ENCODE assay signal across 22 cellular contexts in the genomic region with DNA sequence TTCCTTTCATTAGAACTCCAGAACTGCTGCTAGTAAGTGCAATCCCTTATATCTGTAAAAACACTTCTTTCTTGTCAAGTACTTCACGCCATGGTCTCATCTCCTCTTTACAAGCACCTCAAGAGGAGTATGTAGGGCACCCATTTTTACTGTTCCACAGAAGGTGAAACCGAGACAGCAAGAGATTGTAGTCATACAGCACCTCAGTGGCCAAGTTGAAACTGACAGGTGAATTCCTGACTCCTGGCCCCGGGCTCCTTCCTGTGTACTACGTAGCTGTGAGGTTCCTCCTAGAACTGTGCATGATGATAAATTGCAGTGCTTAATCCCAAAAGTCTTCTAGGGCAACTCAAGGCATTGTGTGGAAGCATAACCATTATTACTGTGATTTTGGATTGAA.
"Had no signal": no experiment of that assay in that cellular context is flagged by ENCODE, and none has a peak within 500 bp of the region (broad histone marks: within the 10 kb centered on the region; RNA-seq: fewer than 3 reads in every experiment).

No MANE protein-coding gene starts in this region.

- ATAC-seq: activated naive CD4-positive, alpha-beta T cell treated with anti-CD3 and anti-CD28 coated beads, Interleukin-2, amount 50 U/mL, for 72 hours; lower lobe of right lung; natural killer cell treated with Interleukin-12 subunit alpha and Interleukin-12 subunit beta and Interleukin-15 and Interleukin-18, amount 100 ng/mL, for 72 hours; sciatic nerve; stimulated activated effector memory CD8-positive, alpha-beta T cell treated with anti-CD3 and anti-CD28 coated beads, Interleukin-12 subunit alpha, Interleukin-12 subunit beta, amount 100 ng/mL, for 72 hours had no signal

- DNase-seq: activated CD4-positive, alpha-beta T cell treated with anti-CD3 and anti-CD28 coated beads, Interleukin-2, amount 50 U/mL, for 4 hours; activated gamma-delta T cell treated with Interleukin-2 at 50 U/mL for 16 hours; activated T-cell treated with anti-CD3 and anti-CD28 coated beads for 4 hours; adrenal gland; cerebellar nuclear complex; effector CD4-positive, alpha-beta T cell; hypothalamus; lower lobe of right lung; stimulated activated CD4-positive, alpha-beta T cell treated with anti-CD3 and anti-CD28 coated beads, Interleukin-4, amount 100 ng/mL, for 24 hours; upper lobe of left lung had no signal

- H3K27ac ChIP-seq: adrenal gland, lower lobe of right lung, parathyroid adenoma, thoracic aorta, upper lobe of left lung had no signal

- H3K9ac ChIP-seq: parathyroid adenoma had no signal

- H3K4me2 ChIP-seq: smooth muscle cell had no signal

- H3K27me3 ChIP-seq: adrenal gland, upper lobe of left lung had no signal

- H3K79me2 ChIP-seq: parathyroid adenoma had no signal

- H3K4me1 ChIP-seq: adrenal gland, lower lobe of right lung, parathyroid adenoma had no signal

- H3K36me3 ChIP-seq: adrenal gland, lower lobe of right lung, thoracic aorta, upper lobe of left lung had no signal

- H3K4me3 ChIP-seq: adrenal gland, lower lobe of right lung, smooth muscle cell, thoracic aorta, upper lobe of left lung had no signal

- H2AFZ ChIP-seq: parathyroid adenoma had no signal

- H3K9me3 ChIP-seq: adrenal gland, lower lobe of right lung, thoracic aorta, upper lobe of left lung had no signal

- FAIRE-seq: astrocyte, bronchial epithelial cell, frontal cortex, keratinocyte, TTC549 had no signal
